Comparison of ENCODE assay signal across 13 cellular contexts in genomic region chr2:73624036-73624435, GRCh38. TPM values are rescaled to one million over a fixed set of nuclear protein-coding genes. Genes with fewer than 3 reads are reported as not detected.
A peak's percentile ranks its signal among the peaks of the same experiment; 100 is the strongest.
DNase-seq lines count a peak whose midpoint lies in the region; ATAC-seq and TF ChIP-seq lines count a peak whose summit lies in the region.
"Not testable (repeated sequence)": the region's sequence is repeated elsewhere in the genome, so short reads cannot be mapped to it uniquely, and the experiment has no call there.
"Had no signal": no experiment of that assay in that cellular context is flagged by ENCODE, and none has a peak within 500 bp of the region (broad histone marks: within the 10 kb centered on the region; RNA-seq: fewer than 3 reads in every experiment).

No MANE protein-coding gene starts in this region.

- not testable (repeated sequence) for TF ChIP-seq CTCF in epithelial cell of esophagus (IDR thresholded peaks at IDR 0.05; ENCODE audit: insufficient read depth, low read depth, low read length, missing control alignments)

- DNase-seq in M059J (ENCODE audit: low read depth), result peak; percentile 5
- DNase-seq in activated naive CD4-positive, alpha-beta T cell treated with anti-CD3 and anti-CD28 coated beads, Interleukin-2, amount 50 U/mL, for 72 hours (ENCODE audit: low spot score in 2 of 2); stimulated activated naive CD8-positive, alpha-beta T cell treated with anti-CD3 and anti-CD28 coated beads, Interleukin-15, Interleukin-2, amounts not matched to agents 100 U/mL and 50 U/mL, for 24 hours: not testable (repeated sequence)
- peak; percentile 11 for DNase-seq in epithelial cell of esophagus (ENCODE audit: low read depth)
- peak; percentile 28 for DNase-seq in kidney tubule cell (ENCODE audit: low spot score)

- not testable (repeated sequence) for H3K9me3 Mint-ChIP-seq in activated naive CD4-positive, alpha-beta T cell treated with anti-CD3 and anti-CD28 coated beads, Interleukin-2, amount 50 U/mL, for 72 hours

- ATAC-seq in GM18868 (IDR thresholded peaks at IDR 0.05; ENCODE audit: unreplicated experiment) (peak; percentile 62), HG02610 (IDR thresholded peaks at IDR 0.05; ENCODE audit: unreplicated experiment) (peak; percentile 68)
- ATAC-seq in activated naive CD4-positive, alpha-beta T cell treated with anti-CD3 and anti-CD28 coated beads, Interleukin-2, amount 50 U/mL, for 72 hours, result peak; percentile 71 to 74
- ATAC-seq in stimulated activated naive CD8-positive, alpha-beta T cell treated with anti-CD3 and anti-CD28 coated beads, Interleukin-15, Interleukin-2, amounts not matched to agents 100 U/mL and 50 U/mL, for 24 hours, result peak; percentile 62

- H3K4me3 ChIP-seq in epithelial cell of esophagus (ENCODE audit: low read length), result not testable (repeated sequence)

- peaks cover 10% of the 10 kb centered on the region in 2 donors for H3K36me3 Mint-ChIP-seq in activated naive CD4-positive, alpha-beta T cell treated with anti-CD3 and anti-CD28 coated beads, Interleukin-2, amount 50 U/mL, for 72 hours

- H3K27ac Mint-ChIP-seq in activated naive CD4-positive, alpha-beta T cell treated with anti-CD3 and anti-CD28 coated beads, Interleukin-2, amount 50 U/mL, for 72 hours, result not testable (repeated sequence)

RNA-seq across cellular contexts. Expression of gene NAT8, which starts 18.2 kb away (rescaled TPM):
- not detected in 2 replicates for total RNA-seq in M059J (2014; rRNA removed; shearing (Covaris generic))
- not detected for total RNA-seq in activated naive CD4-positive, alpha-beta T cell treated with anti-CD3 and anti-CD28 coated beads, Interleukin-2, amount 50 U/mL, for 72 hours
- total RNA-seq: B cell; Calu3; CD4-positive, alpha-beta T cell; Daoy; H4; IMR-90 had no signal
